ENCODE assay signal across 23 cellular contexts in genomic region chr1:187047298-187047697, GRCh38.
"Had no signal": no experiment of that assay in that cellular context is flagged by ENCODE, and none has a peak within 500 bp of the region (broad histone marks: within the 10 kb centered on the region; RNA-seq: fewer than 3 reads in every experiment).

No MANE protein-coding gene starts in this region.

- H3K27me3 Mint-ChIP-seq: progenitor cell of endocrine pancreas; stimulated activated memory B cell treated with anti-CD40 and anti-IgM and Interleukin-4, amounts not matched to agents 10 μg/mL and 1 μg/mL and 100 μg/mL, for 72 hours had no signal

- DNase-seq: activated CD4-positive, alpha-beta T cell treated with anti-CD3 and anti-CD28 coated beads for 4 hours; activated CD4-positive, alpha-beta T cell treated with anti-CD3 and anti-CD28 coated beads, Interleukin-2, amount 50 U/mL, for 48 hours; activated CD4-positive, CD25-positive, alpha-beta regulatory T cell; activated effector memory CD4-positive, alpha-beta T cell treated with anti-CD3 and anti-CD28 coated beads, Interleukin-2, amount 50 U/mL, for 16 hours; activated naive CD4-positive, alpha-beta T cell treated with anti-CD3 and anti-CD28 coated beads, Interleukin-2, amount 10 ng/mL, durations not matched to agents 7 days and 5 days; activated T-cell treated with anti-CD3 and anti-CD28 coated beads for 4 hours; cortex of kidney; erythroblast; foreskin fibroblast; left lung; natural killer cell; retina; sigmoid colon; stimulated activated CD4-positive, alpha-beta T cell treated with anti-CD3 and anti-CD28 coated beads, Interleukin-15, amount 100 ng/mL, for 24 hours; stomach; T-helper 1 cell had no signal

- H3K36me3 Mint-ChIP-seq: activated naive CD4-positive, alpha-beta T cell treated with anti-CD3 and anti-CD28 coated beads, Interleukin-2, amount 10 ng/mL, durations not matched to agents 7 days and 5 days; mesothelial cell of epicardium; natural killer cell; stimulated activated memory B cell treated with anti-CD40 and anti-IgM and Interleukin-4, amounts not matched to agents 10 μg/mL and 1 μg/mL and 100 μg/mL, for 72 hours had no signal

- H3K4me2 ChIP-seq: smooth muscle cell had no signal

- H3K27ac Mint-ChIP-seq: activated naive CD4-positive, alpha-beta T cell treated with anti-CD3 and anti-CD28 coated beads, Interleukin-2, amount 10 ng/mL, durations not matched to agents 7 days and 5 days; mesothelial cell of epicardium; natural killer cell; progenitor cell of endocrine pancreas; stimulated activated memory B cell treated with anti-CD40 and anti-IgM and Interleukin-4, amounts not matched to agents 10 μg/mL and 1 μg/mL and 100 μg/mL, for 72 hours had no signal

- H3K4me3 ChIP-seq: cardiac muscle cell, left lung, sigmoid colon, smooth muscle cell, stomach, suprapubic skin, tibial nerve had no signal

- H3K9me3 Mint-ChIP-seq: activated naive CD4-positive, alpha-beta T cell treated with anti-CD3 and anti-CD28 coated beads, Interleukin-2, amount 10 ng/mL, durations not matched to agents 7 days and 5 days had no signal

- H3K27me3 ChIP-seq: cardiac muscle cell, left lung, sigmoid colon, stomach, suprapubic skin, tibial nerve had no signal

- H3K4me1 ChIP-seq: left lung, sigmoid colon, stomach, suprapubic skin, tibial nerve had no signal

- H3K36me3 ChIP-seq: cardiac muscle cell, left lung, sigmoid colon, stomach, suprapubic skin, tibial nerve had no signal

- ATAC-seq: left lung; natural killer cell; stimulated activated memory B cell treated with anti-CD40 and anti-IgM and Interleukin-4, amounts not matched to agents 10 μg/mL and 1 μg/mL and 100 μg/mL, for 72 hours had no signal

- H3K4me1 Mint-ChIP-seq: activated naive CD4-positive, alpha-beta T cell treated with anti-CD3 and anti-CD28 coated beads, Interleukin-2, amount 10 ng/mL, durations not matched to agents 7 days and 5 days; natural killer cell; stimulated activated memory B cell treated with anti-CD40 and anti-IgM and Interleukin-4, amounts not matched to agents 10 μg/mL and 1 μg/mL and 100 μg/mL, for 72 hours had no signal

- H3K27ac ChIP-seq: cardiac muscle cell, left lung, sigmoid colon, stomach, suprapubic skin, tibial nerve had no signal

- H3K4me3 Mint-ChIP-seq: activated naive CD4-positive, alpha-beta T cell treated with anti-CD3 and anti-CD28 coated beads, Interleukin-2, amount 10 ng/mL, durations not matched to agents 7 days and 5 days; mesothelial cell of epicardium; natural killer cell; stimulated activated memory B cell treated with anti-CD40 and anti-IgM and Interleukin-4, amounts not matched to agents 10 μg/mL and 1 μg/mL and 100 μg/mL, for 72 hours had no signal

- H3K9me3 ChIP-seq: sigmoid colon, stomach, suprapubic skin, tibial nerve had no signal
